9 cellular contexts compared by ENCODE assay signal in genomic region chr12:103884316-103884715, GRCh38. TPM values are rescaled to one million over a fixed set of nuclear protein-coding genes. Genes with fewer than 3 reads are reported as not detected.
DNase-seq lines count a peak whose midpoint lies in the region; ATAC-seq and TF ChIP-seq lines count a peak whose summit lies in the region.
"Had no signal": no experiment of that assay in that cellular context is flagged by ENCODE, and none has a peak within 500 bp of the region (broad histone marks: within the 10 kb centered on the region; RNA-seq: fewer than 3 reads in every experiment).

No MANE protein-coding gene starts in this region.

- TF ChIP-seq CTCF in RWPE2 (IDR thresholded peaks at IDR 0.05; ENCODE audit: poor library complexity, severe bottlenecking) (peak; percentile 61), osteoblast (IDR thresholded peaks at IDR 0.05; ENCODE audit: extremely low read depth, low read depth, low read length) (peak; percentile 64), nephron progenitor cell (IDR thresholded peaks at IDR 0.05) (no peak)

- H3K4me3 ChIP-seq in RWPE2 (ENCODE audit: severe bottlenecking) (no peak overlapping the region), osteoblast (ENCODE audit: insufficient read depth, low read length) (no peak overlapping the region)
- H3K4me3 ChIP-seq in effector memory CD4-positive, alpha-beta T cell (ENCODE audit: insufficient read depth, low read depth, low read length, poor library complexity, severe bottlenecking) = no peak overlapping the region

- peaks cover 23% of the 10 kb centered on the region for H3K4me1 ChIP-seq in RWPE2 (ENCODE audit: insufficient read depth, poor library complexity, severe bottlenecking)
- peaks cover 3% of the 10 kb centered on the region for H3K4me1 ChIP-seq in osteoblast (ENCODE audit: insufficient read depth, low read length)
- no peaks in the 10 kb centered on the region for H3K4me1 ChIP-seq in effector memory CD4-positive, alpha-beta T cell (ENCODE audit: control insufficient read depth, insufficient read depth, low read length, poor library complexity, severe bottlenecking)

- no peaks in the 10 kb centered on the region for H3K36me3 Mint-ChIP-seq in nephron progenitor cell (ENCODE audit: low read depth)

- H3K27ac Mint-ChIP-seq in nephron progenitor cell = no peak overlapping the region

- H3K27me3 ChIP-seq in RWPE2 (ENCODE audit: insufficient read depth, poor library complexity, severe bottlenecking) (no peaks in the 10 kb centered on the region), osteoblast (ENCODE audit: insufficient read depth, low read length) (no peaks in the 10 kb centered on the region)
- no peaks in the 10 kb centered on the region for H3K27me3 ChIP-seq in effector memory CD4-positive, alpha-beta T cell (replicated peaks; ENCODE audit: control insufficient read depth, insufficient read depth, low read length, poor library complexity, severe bottlenecking)

- peaks cover 16% of the 10 kb centered on the region for H3K4me1 Mint-ChIP-seq in nephron progenitor cell

- DNase-seq in CMK (ENCODE audit: low read depth) (peak; percentile 2), H4 (ENCODE audit: low spot score) (peak; percentile 19), RWPE2 (ENCODE audit: low spot score) (no peak), dedifferentiated amniotic fluid mesenchymal stem cell (ENCODE audit: extremely low spot score) (peak; percentile 52), osteoblast (ENCODE audit: insufficient read length, low spot score, missing footprints) (peak; percentile 36), nephron progenitor cell (no peak)
- DNase-seq in effector memory CD4-positive, alpha-beta T cell = no peak

- no peak overlapping the region for H3K4me3 Mint-ChIP-seq in nephron progenitor cell
- H3K4me3 Mint-ChIP-seq: neural crest cell had no signal

- H2AFZ ChIP-seq in osteoblast (ENCODE audit: low read length) = peak overlapping the region; percentile 75

- no peaks in the 10 kb centered on the region for H3K9me3 Mint-ChIP-seq in nephron progenitor cell
- H3K9me3 Mint-ChIP-seq: neural crest cell had no signal

- H3K4me2 ChIP-seq in osteoblast (ENCODE audit: insufficient read depth, low read length) = peak overlapping the region; percentile 44

- peaks cover 9% of the 10 kb centered on the region for H3K27me3 Mint-ChIP-seq in nephron progenitor cell (ENCODE audit: low read depth, poor library complexity)

- no peaks in the 10 kb centered on the region for H3K9me3 ChIP-seq in RWPE2 (ENCODE audit: severe bottlenecking)
- H3K9me3 ChIP-seq in osteoblast (ENCODE audit: low read depth, low read length) = no peaks in the 10 kb centered on the region
- no peaks in the 10 kb centered on the region for H3K9me3 ChIP-seq in effector memory CD4-positive, alpha-beta T cell (ENCODE audit: control insufficient read depth, low read length)

- H3K79me2 ChIP-seq in osteoblast (ENCODE audit: insufficient read depth, low read length) = no peaks in the 10 kb centered on the region

- no peak for ATAC-seq in RWPE2 (ENCODE audit: low read depth)
- ATAC-seq in GM21381 (IDR thresholded peaks at IDR 0.05; ENCODE audit: unreplicated experiment) = no peak

- no peaks in the 10 kb centered on the region for H3K36me3 ChIP-seq in RWPE2 (ENCODE audit: low read depth)
- H3K36me3 ChIP-seq in osteoblast (ENCODE audit: insufficient read depth, low read length) = no peaks in the 10 kb centered on the region
- no peaks in the 10 kb centered on the region for H3K36me3 ChIP-seq in effector memory CD4-positive, alpha-beta T cell (ENCODE audit: control insufficient read depth, insufficient read depth, low read length)

- no peaks in the 10 kb centered on the region for H4K20me1 ChIP-seq in osteoblast (ENCODE audit: insufficient read depth, low read length)

- no peak overlapping the region for H3K27ac ChIP-seq in RWPE2 (ENCODE audit: poor library complexity, severe bottlenecking)
- H3K27ac ChIP-seq in osteoblast (ENCODE audit: low read depth, low read length) = no peak overlapping the region
- H3K27ac ChIP-seq in effector memory CD4-positive, alpha-beta T cell (ENCODE audit: insufficient read depth, low read length, poor library complexity, severe bottlenecking) = no peak overlapping the region

RNA-seq across cellular contexts. Expression of gene NT5DC3, which starts 43.3 kb away (rescaled TPM):
- 3.2 and 3.7 TPM in 2 replicates for total RNA-seq in H4 (2014; rRNA removed; shearing (Covaris generic))
- total RNA-seq in osteoblast = 10.1 and 10.6 TPM in 2 replicates

RNA-seq across cellular contexts. Expression of gene HSP90B1, which starts 45.9 kb away (rescaled TPM):
- total RNA-seq in H4 (2014; rRNA removed; shearing (Covaris generic)) = 507 and 561 TPM in 2 replicates
- 430 and 436 TPM in 2 replicates for total RNA-seq in osteoblast

Comparison
In these comparisons a context has a peak if more than half of its experiments do, and no peak if none do; other contexts are left out.
1. DNase-seq: peak in CMK (single experiment), H4 (single experiment), dedifferentiated amniotic fluid mesenchymal stem cell (single experiment) and osteoblast (single experiment); none in RWPE2 (single experiment), nephron progenitor cell (single experiment) and effector memory CD4-positive, alpha-beta T cell (0 of 3).